In the genomic region with DNA sequence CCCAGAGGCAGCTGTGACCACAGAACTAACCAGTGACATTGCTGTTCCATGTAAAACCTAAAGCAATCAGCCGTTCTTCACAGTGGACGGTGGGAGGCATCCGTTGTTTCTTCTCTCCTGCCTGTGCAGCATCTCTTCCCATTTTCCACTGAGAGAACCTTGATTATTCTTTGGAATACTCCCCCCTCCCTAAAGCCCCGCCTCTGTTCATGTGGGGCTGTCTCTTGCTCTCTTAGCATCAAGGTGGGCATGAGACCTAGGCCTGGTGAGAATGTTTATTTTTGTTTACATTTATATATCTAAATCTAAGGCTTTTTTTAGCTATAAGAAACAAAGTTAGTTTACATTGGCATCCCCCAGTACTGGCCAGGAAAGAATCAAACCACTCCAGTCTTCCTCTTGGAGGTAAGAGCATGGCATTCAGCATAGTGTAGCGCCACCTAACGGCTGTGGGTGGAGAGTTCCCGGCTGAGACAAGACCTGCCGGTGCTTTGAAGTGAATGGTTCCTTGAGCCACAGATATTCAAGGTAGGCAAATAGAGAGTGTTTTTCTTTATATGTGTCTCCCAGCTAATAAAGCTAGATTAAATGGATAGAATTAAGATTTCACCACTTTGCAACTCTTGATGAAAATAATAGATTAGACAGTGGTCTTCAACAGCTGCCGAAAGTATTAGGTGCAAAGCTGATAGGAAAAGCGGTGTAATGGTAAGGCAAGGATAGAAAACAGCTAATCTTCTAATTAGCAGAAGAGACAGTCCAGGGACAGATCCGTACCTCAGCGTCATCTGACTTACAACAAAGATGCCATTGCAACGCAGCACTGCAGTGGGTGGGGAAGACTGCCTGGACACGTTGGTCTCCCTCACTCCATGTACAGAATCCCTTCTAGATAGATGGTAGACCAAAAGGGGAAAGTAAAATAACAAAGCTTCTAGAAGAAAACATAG, we compare ENCODE assay signal across 8 cellular contexts.
DNase-seq lines count a peak whose midpoint lies in the region; ATAC-seq, FAIRE-seq and TF ChIP-seq lines count a peak whose summit lies in the region.

No MANE protein-coding gene starts in this region.

- H3K4me3 ChIP-seq in fibroblast of the aortic adventitia (ENCODE audit: low read depth, low read length) = no peak overlapping the region

- in situ Hi-C loops in GM13977 (cut with MboI; ENCODE audit: low pct_unique_long_range_greater_than_20kb, low sequenced_read_pairs, unreplicated experiment) = no loop called here

- peak; percentile 61 for FAIRE-seq in TTC549 (lab: Jason Lieb, UNC)

- ATAC-seq in GM19395 (IDR thresholded peaks at IDR 0.05; ENCODE audit: unreplicated experiment) (no peak), HG02571 (IDR thresholded peaks at IDR 0.05; ENCODE audit: unreplicated experiment) (no peak)

- TF ChIP-seq CTCF in GM13977 (IDR thresholded peaks at IDR 0.05; ENCODE audit: extremely low read depth, insufficient read depth, missing control alignments) (peak; percentile 80), fibroblast of the aortic adventitia (IDR thresholded peaks at IDR 0.05; ENCODE audit: insufficient read depth, low read length) (peak; percentile 84)

- peak; percentile 78 for DNase-seq in AG08396 (ENCODE audit: low spot score)
- DNase-seq in GM13977 (ENCODE audit: low spot score) = peak; percentile 45
- DNase-seq in NCI-H128 (lab: John Stamatoyannopoulos, UW; ENCODE audit: unreplicated experiment) = peak; percentile 57
- peak; percentile 82 for DNase-seq in fibroblast of the aortic adventitia (ENCODE audit: low read depth)
- peak; percentile 48 for DNase-seq in non-pigmented ciliary epithelial cell (ENCODE audit: low read depth)
